In genomic region chr18:25351773-25352628, GRCh38 we compare ENCODE assay signal across 8 cellular contexts. TPM values are rescaled to one million over a fixed set of nuclear protein-coding genes. Genes with fewer than 3 reads are reported as not detected.
A peak's percentile ranks its signal among the peaks of the same experiment; 100 is the strongest.
DNase-seq lines count a peak whose midpoint lies in the region; TF ChIP-seq lines count a peak whose summit lies in the region.

Gene ZNF521 (minus strand): TSS chr18:25352166. CDS start chr18:25350946, 1,220 bp downstream.

- H3K27ac Mint-ChIP-seq in glutamatergic neuron (ENCODE audit: unreplicated experiment): peak within 1 kb of the TSS; percentile 90
- peak within 1 kb of the TSS; percentile 91 for H3K27ac Mint-ChIP-seq in type B pancreatic cell

- TF ChIP-seq CTCF in glutamatergic neuron (IDR thresholded peaks at IDR 0.05; ENCODE audit: partially characterized antibody, unreplicated experiment): no peak
- no peak for TF ChIP-seq CTCF in neutrophil (IDR thresholded peaks at IDR 0.05)
- peak; percentile 61 for TF ChIP-seq CTCF in type B pancreatic cell (conservative IDR thresholded peaks at IDR 0.05)

- no peak within 1 kb of the TSS for H3K27ac ChIP-seq in adipose tissue (ENCODE audit: low read depth, low read length)
- no peak within 1 kb of the TSS for H3K27ac ChIP-seq in neutrophil

- peaks cover 67% of the 10 kb centered on the region for H3K27me3 ChIP-seq in H7 (ENCODE audit: control insufficient read depth, insufficient read depth, low read length)
- peaks cover 100% of the 10 kb centered on the region for H3K27me3 ChIP-seq in neutrophil

- peak within 1 kb of the TSS; percentile 66 for H3K4me3 ChIP-seq in H7 (ENCODE audit: insufficient read depth, low read depth, low read length)
- H3K4me3 ChIP-seq in neutrophil (ENCODE audit: low read depth in 1 of 2, low read length in 1 of 2): peak within 1 kb of the TSS; percentile 17 to 54

- H3K9me3 Mint-ChIP-seq in glutamatergic neuron (ENCODE audit: unreplicated experiment): peaks cover 9% of the 10 kb centered on the region
- no peaks in the 10 kb centered on the region for H3K9me3 Mint-ChIP-seq in type B pancreatic cell

- 0% methylated on average over 75 to 91 of the region's 91 CpGs for WGBS in adipose tissue, 3 donors

- peaks cover 21 to 27% of the 10 kb centered on the region in 2 experiments for H3K4me1 ChIP-seq in neutrophil (ENCODE audit: control insufficient read depth in 1 of 2, insufficient read depth in 1 of 2, low read depth in 1 of 2, low read length in 1 of 2)

- H3K27me3 Mint-ChIP-seq in glutamatergic neuron (ENCODE audit: unreplicated experiment) (peaks cover 4% of the 10 kb centered on the region), type B pancreatic cell (peaks cover 60% of the 10 kb centered on the region)

- no peaks in the 10 kb centered on the region for H3K36me3 ChIP-seq in H7 (replicated peaks; ENCODE audit: control insufficient read depth, insufficient read depth, low read length)
- no peaks in the 10 kb centered on the region for H3K36me3 ChIP-seq in neutrophil

- H3K36me3 Mint-ChIP-seq in glutamatergic neuron (ENCODE audit: unreplicated experiment): no peaks in the 10 kb centered on the region
- no peaks in the 10 kb centered on the region for H3K36me3 Mint-ChIP-seq in type B pancreatic cell

- peaks cover 9% of the 10 kb centered on the region for H3K4me1 Mint-ChIP-seq in glutamatergic neuron (ENCODE audit: low read depth, unreplicated experiment)
- H3K4me1 Mint-ChIP-seq in type B pancreatic cell (ENCODE audit: unreplicated experiment): peaks cover 20% of the 10 kb centered on the region

- H3K4me3 Mint-ChIP-seq in glutamatergic neuron (ENCODE audit: unreplicated experiment): peak within 1 kb of the TSS; percentile 95
- peak within 1 kb of the TSS; percentile 96 for H3K4me3 Mint-ChIP-seq in type B pancreatic cell

- DNase-seq in Daoy (ENCODE audit: low read depth) (peak; percentile 90), H7 (peak; percentile 92), M059J (ENCODE audit: low read depth) (peak; percentile 88), SHP77 (lab: John Stamatoyannopoulos, UW) (peak; percentile 57 to 76), glutamatergic neuron (peak; percentile 88), type B pancreatic cell (ENCODE audit: extremely low spot score, unreplicated experiment) (peak; percentile 87)

- H3K9me3 ChIP-seq in neutrophil: no peaks in the 10 kb centered on the region

RNA-seq across cellular contexts. Expression of gene ZNF521, which starts in this region (rescaled TPM):
- 8.5 and 10.7 TPM in 2 replicates for total RNA-seq in Daoy (2014; rRNA removed; shearing (Covaris generic))
- total RNA-seq in H7 (2014; rRNA removed; shearing (Covaris generic)): 1.6 and 5.1 TPM in 2 replicates
- 8.3 and 20.4 TPM in 2 replicates for total RNA-seq in M059J (2014; rRNA removed; shearing (Covaris generic))
- polyA plus RNA-seq in adipose tissue: 10 to 100 TPM in 2 of 3 donors, 1 to 10 TPM in 1; 1.8 to 12.4 (median 11.4) TPM
- total RNA-seq in glutamatergic neuron (ENCODE audit: unreplicated experiment): 58.7 TPM
- total RNA-seq in type B pancreatic cell (ENCODE audit: low replicate concordance): 5.3 and 75.1 TPM in 2 replicates
